ENCODE assay signal across 12 cellular contexts in genomic region chr17:49555495-49556018, GRCh38. TPM values are rescaled to one million over a fixed set of nuclear protein-coding genes. Genes with fewer than 3 reads are reported as not detected.
DNase-seq lines count a peak whose midpoint lies in the region; ATAC-seq, FAIRE-seq and TF ChIP-seq lines count a peak whose summit lies in the region.
"Had no signal": no experiment of that assay in that cellular context is flagged by ENCODE, and none has a peak within 500 bp of the region (broad histone marks: within the 10 kb centered on the region; RNA-seq: fewer than 3 reads in every experiment).

No MANE protein-coding gene starts in this region.

- H3K27ac ChIP-seq in OCI-LY7 (ENCODE audit: low read depth, low read length, poor library complexity, severe bottlenecking): no peak overlapping the region
- no peak overlapping the region for H3K27ac ChIP-seq in kidney (ENCODE audit: low read depth in 2 of 2, low read length in 2 of 2)
- H3K27ac ChIP-seq: left lung had no signal

- POLR2A ChIA-PET in OCI-LY7 (lab: Charles Lee): interaction anchor here (1.3 to 1.4 kb wide), 2 partner anchors 101 to 141 kb away, joined by 3 read pairs; partner anchors contain the start of gene PHB1

- no peaks in the 10 kb centered on the region for H3K9me3 Mint-ChIP-seq in stimulated activated naive B cell treated with anti-CD40 and anti-IgM and Interleukin-4, amounts not matched to agents 10 μg/mL and 1 μg/mL and 100 μg/mL, for 72 hours
- H3K9me3 Mint-ChIP-seq: activated naive CD4-positive, alpha-beta T cell treated with anti-CD3 and anti-CD28 coated beads for 36 hours; naive B cell had no signal

- no peak for ATAC-seq in stimulated activated naive B cell treated with anti-CD40 and anti-IgM and Interleukin-4, amounts not matched to agents 10 μg/mL and 1 μg/mL and 100 μg/mL, for 72 hours (replicated peaks)

- TF ChIP-seq CTCF in OCI-LY7 (conservative IDR thresholded peaks at IDR 0.05; ENCODE audit: low read length): no peak
- no peak for TF ChIP-seq CTCF in kidney (IDR thresholded peaks at IDR 0.05; ENCODE audit: borderline replicate concordance, extremely low read depth, insufficient read depth)
- TF ChIP-seq CTCF in foreskin fibroblast (IDR thresholded peaks at IDR 0.05; ENCODE audit: low read depth, low read length): no peak

- H3K4me3 Mint-ChIP-seq in stimulated activated naive B cell treated with anti-CD40 and anti-IgM and Interleukin-4, amounts not matched to agents 10 μg/mL and 1 μg/mL and 100 μg/mL, for 72 hours: no peak overlapping the region
- H3K4me3 Mint-ChIP-seq: activated naive CD4-positive, alpha-beta T cell treated with anti-CD3 and anti-CD28 coated beads for 36 hours had no signal

- H3K9ac ChIP-seq in kidney (ENCODE audit: low read length in 2 of 2): no peak overlapping the region

- H3K27ac Mint-ChIP-seq in stimulated activated naive B cell treated with anti-CD40 and anti-IgM and Interleukin-4, amounts not matched to agents 10 μg/mL and 1 μg/mL and 100 μg/mL, for 72 hours: peak overlapping the region; percentile 9
- H3K27ac Mint-ChIP-seq: activated naive CD4-positive, alpha-beta T cell treated with anti-CD3 and anti-CD28 coated beads for 36 hours had no signal

- H3K27me3 Mint-ChIP-seq in stimulated activated naive B cell treated with anti-CD40 and anti-IgM and Interleukin-4, amounts not matched to agents 10 μg/mL and 1 μg/mL and 100 μg/mL, for 72 hours: peaks cover 6 to 12% of the 10 kb centered on the region in 2 donors

- DNase-seq in H7: peak; percentile 48
- DNase-seq in OCI-LY7 (ENCODE audit: low spot score): no peak
- peak; percentile 39 for DNase-seq in kidney
- no peak for DNase-seq in stimulated activated naive B cell treated with anti-CD40 and anti-IgM and Interleukin-4, amounts not matched to agents 10 μg/mL and 1 μg/mL and 100 μg/mL, for 72 hours
- no peak for DNase-seq in activated CD4-positive, CD25-positive, alpha-beta regulatory T cell treated with anti-CD3 and anti-CD28 coated beads, Interleukin-2, amount 50 U/mL, for 72 hours
- no peak for DNase-seq in foreskin fibroblast
- no peak for DNase-seq in AG08395 (ENCODE audit: low spot score)

- FAIRE-seq in kidney (lab: Jason Lieb, UNC): no peak
- FAIRE-seq: GM19239 had no signal

- H3K27me3 ChIP-seq in H7 (ENCODE audit: control insufficient read depth, insufficient read depth, low read length): no peaks in the 10 kb centered on the region

- no peaks in the 10 kb centered on the region for H4K20me1 ChIP-seq in OCI-LY7 (ENCODE audit: insufficient read depth, low read length)

- H2AFZ ChIP-seq in OCI-LY7 (ENCODE audit: low read length): peak overlapping the region; percentile 60; the same call in 1 of the 2 replicates

- H3K9me2 ChIP-seq in OCI-LY7 (ENCODE audit: insufficient read depth, low read length): no peaks in the 10 kb centered on the region

- H3K36me3 ChIP-seq in H7 (replicated peaks; ENCODE audit: control insufficient read depth, insufficient read depth, low read length): no peaks in the 10 kb centered on the region
- no peaks in the 10 kb centered on the region for H3K36me3 ChIP-seq in OCI-LY7 (ENCODE audit: insufficient read depth, low read length)
- no peaks in the 10 kb centered on the region for H3K36me3 ChIP-seq in kidney (ENCODE audit: control insufficient read depth in 1 of 2, insufficient read depth in 2 of 2, low read length in 2 of 2)
- H3K36me3 ChIP-seq: left lung had no signal

- no TSS peak for BruUV-seq in OCI-LY7 (replicated peaks; lab: Mats Ljungman, UMichigan)

- peaks cover 7 to 18% of the 10 kb centered on the region in 2 donors for H3K4me1 Mint-ChIP-seq in stimulated activated naive B cell treated with anti-CD40 and anti-IgM and Interleukin-4, amounts not matched to agents 10 μg/mL and 1 μg/mL and 100 μg/mL, for 72 hours

- CTCF ChIA-PET in OCI-LY7 (lab: Charles Lee; ENCODE audit: unreplicated experiment): interaction anchor here (0.7 to 2.1 kb wide), 4 partner anchors 45 to 149 kb away, joined by 3 to 13 read pairs (median 5); no protein-coding TSS in a partner anchor

- H3K9me3 ChIP-seq in OCI-LY7 (ENCODE audit: low read length): no peaks in the 10 kb centered on the region
- H3K9me3 ChIP-seq in kidney (ENCODE audit: control insufficient read depth in 1 of 2, low read length in 2 of 2): no peaks in the 10 kb centered on the region
- H3K9me3 ChIP-seq: left lung had no signal

- H3K79me2 ChIP-seq in OCI-LY7 (ENCODE audit: insufficient read depth, low read depth, low read length): no peaks in the 10 kb centered on the region

- H3K4me2 ChIP-seq in OCI-LY7 (ENCODE audit: low read length): no peak overlapping the region

- H3K36me3 Mint-ChIP-seq in stimulated activated naive B cell treated with anti-CD40 and anti-IgM and Interleukin-4, amounts not matched to agents 10 μg/mL and 1 μg/mL and 100 μg/mL, for 72 hours: no peaks in the 10 kb centered on the region
- H3K36me3 Mint-ChIP-seq: naive B cell had no signal

- intact Hi-C loops in OCI-LY7 (cut with micrococcal nuclease; ENCODE audit: unreplicated experiment) (loop anchor here (1.0 to 2.0 kb wide), 4 partner anchors 61 to 241 kb away; partner anchors contain the start of gene NGFR), kidney (cut with DNase I) (loop anchor here (10.0 kb wide), 2 partner anchors 61 to 121 kb away; partner anchors contain the start of gene NGFR)

- peaks cover 3% of the 10 kb centered on the region for H3K4me1 ChIP-seq in OCI-LY7 (ENCODE audit: insufficient read depth, low read length, poor library complexity, severe bottlenecking)
- peaks cover 0 to 4% of the 10 kb centered on the region in 2 donors for H3K4me1 ChIP-seq in kidney (ENCODE audit: control insufficient read depth in 1 of 2, insufficient read depth in 1 of 2, low read depth in 1 of 2, low read length in 2 of 2)

- no peak overlapping the region for H3K4me3 ChIP-seq in H7 (ENCODE audit: insufficient read depth, low read depth, low read length)
- no peak overlapping the region for H3K4me3 ChIP-seq in OCI-LY7 (ENCODE audit: low read depth, low read length, poor library complexity, severe bottlenecking)
- H3K4me3 ChIP-seq in kidney (ENCODE audit: low read length in 2 of 2): no peak overlapping the region
- H3K4me3 ChIP-seq in foreskin fibroblast (ENCODE audit: low read depth in 1 of 2, low read length in 2 of 2): no peak overlapping the region
- H3K4me3 ChIP-seq: left lung had no signal

RNA-seq across cellular contexts. Expression of gene NXPH3, which starts 20.1 kb away (rescaled TPM):
- total RNA-seq in H7 (2014; rRNA removed; shearing (Covaris generic)): 1.7 and 2.4 TPM in 2 replicates
- not detected in 2 replicates for total RNA-seq in OCI-LY7 (2014; rRNA removed; shearing (Covaris generic))
- total RNA-seq in OCI-LY7 (2022) (not detected in 2 replicates), kidney (0.98 TPM)
- polyA plus RNA-seq in kidney (ENCODE audit: insufficient read depth, low read depth, low replicate concordance): 1.2 TPM
- total RNA-seq: RPMI7951 had no signal

Comparison
In these comparisons a context has a peak if more than half of its experiments do, and no peak if none do; other contexts are left out.
1. DNase-seq: peak in H7 (single experiment) and kidney (single experiment); none in OCI-LY7 (single experiment), stimulated activated naive B cell treated with anti-CD40 and anti-IgM and Interleukin-4, amounts not matched to agents 10 μg/mL and 1 μg/mL and 100 μg/mL, for 72 hours (single experiment), activated CD4-positive, CD25-positive, alpha-beta regulatory T cell treated with anti-CD3 and anti-CD28 coated beads, Interleukin-2, amount 50 U/mL, for 72 hours (single experiment), foreskin fibroblast (0 of 2) and AG08395 (single experiment).